10 cellular contexts compared by ENCODE assay signal in the genomic region with DNA sequence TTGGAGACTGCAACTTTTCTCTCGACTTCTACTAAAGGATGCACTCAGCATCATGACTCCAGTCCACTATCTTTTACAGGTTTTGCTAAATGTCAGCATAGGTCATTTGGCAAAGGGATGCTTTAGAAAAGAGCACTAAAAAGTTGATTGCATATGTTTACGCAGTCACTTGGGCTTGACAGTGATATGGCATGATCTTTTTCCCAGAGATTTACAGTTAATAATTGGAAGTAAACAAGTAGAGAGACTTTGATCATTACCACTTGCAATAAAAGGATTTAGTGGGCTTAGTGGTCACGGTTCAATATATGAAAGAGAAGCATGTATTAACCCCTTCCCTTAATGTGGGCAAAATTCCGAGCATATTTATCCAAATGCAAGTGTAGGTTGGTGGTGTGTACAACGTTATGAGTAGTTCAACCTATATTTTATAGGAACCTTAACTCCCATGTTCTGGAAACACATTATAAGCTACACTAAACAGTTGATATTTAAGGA. TPM values are rescaled to one million over a fixed set of nuclear protein-coding genes. Genes with fewer than 3 reads are reported as not detected.
DNase-seq lines count a peak whose midpoint lies in the region; ATAC-seq, FAIRE-seq and TF ChIP-seq lines count a peak whose summit lies in the region.
"Had no signal": no experiment of that assay in that cellular context is flagged by ENCODE, and none has a peak within 500 bp of the region (broad histone marks: within the 10 kb centered on the region; RNA-seq: fewer than 3 reads in every experiment).

No MANE protein-coding gene starts in this region.

- no peak for TF ChIP-seq CTCF in Caco-2 (IDR thresholded peaks at IDR 0.05; ENCODE audit: insufficient read depth in 1 of 2, low read depth in 1 of 2, low read length in 1 of 2, severe bottlenecking in 1 of 2, unreplicated experiment in 1 of 2)
- TF ChIP-seq CTCF in OCI-LY7 (conservative IDR thresholded peaks at IDR 0.05; ENCODE audit: low read length) = no peak
- no peak for TF ChIP-seq CTCF in endothelial cell (IDR thresholded peaks at IDR 0.05; ENCODE audit: unreplicated experiment)
- no peak for TF ChIP-seq CTCF in pancreas (IDR thresholded peaks at IDR 0.05)
- TF ChIP-seq CTCF in thyroid gland (IDR thresholded peaks at IDR 0.05) = no peak

- peaks cover 41% of the 10 kb centered on the region for H3K4me1 ChIP-seq in Caco-2
- peaks cover 22% of the 10 kb centered on the region for H3K4me1 ChIP-seq in OCI-LY7 (ENCODE audit: insufficient read depth, low read length, poor library complexity, severe bottlenecking)
- H3K4me1 ChIP-seq in pancreas = peaks cover 11 to 24% (median 16%) of the 10 kb centered on the region in 3 donors
- H3K4me1 ChIP-seq in thyroid gland = peaks cover 13 to 28% of the 10 kb centered on the region in 2 donors

- H3K9me3 ChIP-seq in Caco-2 = no peaks in the 10 kb centered on the region
- H3K9me3 ChIP-seq in OCI-LY7 (ENCODE audit: low read length) = no peaks in the 10 kb centered on the region
- no peaks in the 10 kb centered on the region for H3K9me3 ChIP-seq in pancreas
- no peaks in the 10 kb centered on the region for H3K9me3 ChIP-seq in thyroid gland

- peak overlapping the region; percentile 71 for H3K4me3 Mint-ChIP-seq in Caco-2 (ENCODE audit: unreplicated experiment)
- peak overlapping the region; percentile 98 for H3K4me3 Mint-ChIP-seq in endothelial cell (ENCODE audit: unreplicated experiment)

- DNase-seq in Caco-2 = peak in 1 of 2 experiments; percentile 34
- no peak for DNase-seq in OCI-LY7 (ENCODE audit: low spot score)
- no peak for DNase-seq in endothelial cell (ENCODE audit: low spot score)
- no peak for DNase-seq in pancreas
- no peak for DNase-seq in A172 (ENCODE audit: low spot score)
- no peak for DNase-seq in T1000 (lab: John Stamatoyannopoulos, UW)
- no peak for DNase-seq in thyroid gland

- POLR2A ChIA-PET in Caco-2 (lab: Charles Lee) (interaction anchor here (1.0 kb wide), 1 partner anchor 17 kb away, joined by 6 read pairs; no protein-coding TSS in a partner anchor), OCI-LY7 (lab: Charles Lee) (interaction anchor here (0.6 to 1.0 kb wide), 4 partner anchors 17 to 1390 kb away, joined by 3 to 4 read pairs (median 3); no protein-coding TSS in a partner anchor)

- H3K27me3 Mint-ChIP-seq in Caco-2 (ENCODE audit: insufficient read depth, unreplicated experiment) (peaks cover 2% of the 10 kb centered on the region), endothelial cell (ENCODE audit: unreplicated experiment) (peaks cover 23% of the 10 kb centered on the region)

- H2AFZ ChIP-seq in OCI-LY7 (ENCODE audit: low read length) = no peak overlapping the region

- peak overlapping the region; percentile 13 for H3K27ac Mint-ChIP-seq in Caco-2 (ENCODE audit: unreplicated experiment)
- peak overlapping the region; percentile 85 for H3K27ac Mint-ChIP-seq in endothelial cell (ENCODE audit: unreplicated experiment)

- no peaks in the 10 kb centered on the region for H3K36me3 ChIP-seq in Caco-2 (ENCODE audit: control insufficient read depth, insufficient read depth, low read length)
- no peaks in the 10 kb centered on the region for H3K36me3 ChIP-seq in OCI-LY7 (ENCODE audit: insufficient read depth, low read length)
- H3K36me3 ChIP-seq in pancreas = no peaks in the 10 kb centered on the region
- no peaks in the 10 kb centered on the region for H3K36me3 ChIP-seq in thyroid gland

- peaks cover 51% of the 10 kb centered on the region for H4K20me1 ChIP-seq in OCI-LY7 (ENCODE audit: insufficient read depth, low read length)

- H3K9me2 ChIP-seq in OCI-LY7 (ENCODE audit: insufficient read depth, low read length) = no peaks in the 10 kb centered on the region

- BruUV-seq in Caco-2 (replicated peaks; lab: Mats Ljungman, UMichigan) (TSS peak; percentile 6), OCI-LY7 (replicated peaks; lab: Mats Ljungman, UMichigan) (no TSS peak)

- intact Hi-C loops in Caco-2 (cut with micrococcal nuclease; ENCODE audit: unreplicated experiment) = loop anchor here (1.0 to 10.0 kb wide), 5 partner anchors 18 to 790 kb away; a partner anchor contains a TSS
- intact Hi-C loops in OCI-LY7 (cut with micrococcal nuclease; ENCODE audit: unreplicated experiment) = loop anchor here (5.0 kb wide), 1 partner anchor 790 kb away; a partner anchor contains a TSS
- intact Hi-C loops in pancreas (cut with DNase I) = no loop called here
- intact Hi-C loops in thyroid gland (cut with DNase I) = loop anchor here (10.0 kb wide), 2 partner anchors 318 to 798 kb away; a partner anchor contains a TSS

- peak overlapping the region; percentile 60 for H3K4me3 ChIP-seq in Caco-2 (ENCODE audit: low read depth, low read length)
- H3K4me3 ChIP-seq in OCI-LY7 (ENCODE audit: low read depth, low read length, poor library complexity, severe bottlenecking) = no peak overlapping the region
- peak overlapping the region; percentile 23 to 86 (median 52) for H3K4me3 ChIP-seq in pancreas
- H3K4me3 ChIP-seq in thyroid gland (replicated peaks in 1 of 3) = no peak overlapping the region

- H3K4me2 ChIP-seq in OCI-LY7 (ENCODE audit: low read length) = peak overlapping the region; percentile 85

- H3K36me3 Mint-ChIP-seq in Caco-2 (ENCODE audit: insufficient read depth, unreplicated experiment) (peaks cover 47% of the 10 kb centered on the region), endothelial cell (ENCODE audit: low read depth, unreplicated experiment) (peaks cover 18% of the 10 kb centered on the region)

- ATAC-seq in pancreas (no peak), HG02970 (IDR thresholded peaks at IDR 0.05; ENCODE audit: low FRiP score, unreplicated experiment) (no peak)

- no peak for TF ChIP-seq POLR2A in thyroid gland (IDR thresholded peaks at IDR 0.05)

- H3K9me3 Mint-ChIP-seq in Caco-2 (ENCODE audit: unreplicated experiment) (no peaks in the 10 kb centered on the region), endothelial cell (ENCODE audit: unreplicated experiment) (no peaks in the 10 kb centered on the region)

- CTCF ChIA-PET in Caco-2 (lab: Charles Lee) (interaction anchor here (0.5 to 0.6 kb wide), 2 partner anchors 62 to 792 kb away, joined by 3 to 4 read pairs; no protein-coding TSS in a partner anchor), OCI-LY7 (lab: Charles Lee; ENCODE audit: unreplicated experiment) (interaction anchor here (1.1 kb wide), 1 partner anchor 17 kb away, joined by 4 read pairs; no protein-coding TSS in a partner anchor)

- H3K27me3 ChIP-seq in Caco-2 (replicated peaks; ENCODE audit: control insufficient read depth, insufficient read depth, low read length) (no peaks in the 10 kb centered on the region), pancreas (peaks cover 0 to 5% (median 0%) of the 10 kb centered on the region in 4 donors), thyroid gland (no peaks in the 10 kb centered on the region)

- FAIRE-seq in pancreas (lab: Jason Lieb, UNC) = no peak
- FAIRE-seq: GM19239 had no signal

- 0 out of 2 replicates have a peak, but pooled peaks cover 5% of the 10 kb centered on the region for H3K79me2 ChIP-seq in OCI-LY7 (ENCODE audit: insufficient read depth, low read depth, low read length)

- 54% methylated on average over 5 of the region's 5 CpGs for WGBS in pancreas, 2 donors
- WGBS in thyroid gland, 2 donors = 88 to 92% methylated on average over 5 of the region's 5 CpGs

- H3K4me1 Mint-ChIP-seq in Caco-2 (ENCODE audit: low read depth, unreplicated experiment) (peaks cover 21% of the 10 kb centered on the region), endothelial cell (ENCODE audit: unreplicated experiment) (peaks cover 27% of the 10 kb centered on the region)

- H3K27ac ChIP-seq in OCI-LY7 (ENCODE audit: low read depth, low read length, poor library complexity, severe bottlenecking) (no peak overlapping the region), pancreas (no peak overlapping the region), thyroid gland (no peak overlapping the region)

RNA-seq across cellular contexts. Expression of a gene that starts 1.8 kb away (rescaled TPM):
- total RNA-seq in Caco-2 (2022) = 118 and 121 TPM in 2 replicates
- 5.7 and 7.4 TPM in 2 replicates for total RNA-seq in OCI-LY7 (2014; rRNA removed; shearing (Covaris generic))
- 17.8 and 19.4 TPM in 2 replicates for total RNA-seq in OCI-LY7 (2022)
- total RNA-seq in endothelial cell (ENCODE audit: unreplicated experiment) = 23.6 TPM
- total RNA-seq in pancreas = 10 to 100 TPM; 15.8 to 33.9 (median 24.0) TPM
- 10 to 100 TPM; 10.6 to 25.1 TPM for polyA plus RNA-seq in pancreas
- total RNA-seq in A172 (2014; rRNA removed; shearing (Covaris generic)) = 116 and 120 TPM in 2 replicates
- total RNA-seq in thyroid gland = 10 to 100 TPM; 41.2 to 73.5 (median 59.0) TPM

RNA-seq across cellular contexts. Expression of a gene that starts 6.5 kb away (rescaled TPM):
- 50.7 and 55.4 TPM in 2 replicates for total RNA-seq in Caco-2 (2022)
- 24.6 and 30.1 TPM in 2 replicates for total RNA-seq in OCI-LY7 (2014; rRNA removed; shearing (Covaris generic))
- total RNA-seq in OCI-LY7 (2022) = 50.8 and 53.0 TPM in 2 replicates
- total RNA-seq in endothelial cell (ENCODE audit: unreplicated experiment) = 42.3 TPM
- total RNA-seq in pancreas = 10 to 100 TPM; 27.9 to 43.0 (median 34.6) TPM
- polyA plus RNA-seq in pancreas = 10 to 100 TPM; 47.6 to 60.4 TPM
- 90.5 and 122 TPM in 2 replicates for total RNA-seq in A172 (2014; rRNA removed; shearing (Covaris generic))
- 10 to 100 TPM; 29.9 to 41.3 (median 31.4) TPM for total RNA-seq in thyroid gland

RNA-seq across cellular contexts. Expression of a gene that starts 22.6 kb away (rescaled TPM):
- total RNA-seq in Caco-2 (2022) (0.79 and 0.81 TPM in 2 replicates), OCI-LY7 (2022) (not detected in 2 replicates), endothelial cell (ENCODE audit: unreplicated experiment) (0.46 TPM), pancreas (under 1 TPM in 5 of 6 donors, not detected in 1; 0.08 to 0.47 (median 0.34) TPM), thyroid gland (under 1 TPM in 1 of 4 donors, not detected in 3; 0.27 TPM)
- not detected in 2 replicates for total RNA-seq in OCI-LY7 (2014; rRNA removed; shearing (Covaris generic))
- 1 to 10 TPM in 1 of 2 donors, under 1 TPM in 1; 0.53 to 1.3 TPM for polyA plus RNA-seq in pancreas
- not detected in 2 replicates for total RNA-seq in A172 (2014; rRNA removed; shearing (Covaris generic))
- total RNA-seq: SK-MEL-5 had no signal

Comparison
In these comparisons a context has a peak if more than half of its experiments do, and no peak if none do; other contexts are left out.
1. H3K4me3 ChIP-seq: peak in Caco-2 (single experiment) and pancreas (4 of 4); none in OCI-LY7 (single experiment) and thyroid gland (0 of 3).
2. intact Hi-C loops: an anchor here in Caco-2 (1.0 to 10.0 kb wide), OCI-LY7 (5.0 kb wide) and thyroid gland (10.0 kb wide); none called in pancreas.